Comparison of ENCODE assay signal across 23 cellular contexts in the genomic region with DNA sequence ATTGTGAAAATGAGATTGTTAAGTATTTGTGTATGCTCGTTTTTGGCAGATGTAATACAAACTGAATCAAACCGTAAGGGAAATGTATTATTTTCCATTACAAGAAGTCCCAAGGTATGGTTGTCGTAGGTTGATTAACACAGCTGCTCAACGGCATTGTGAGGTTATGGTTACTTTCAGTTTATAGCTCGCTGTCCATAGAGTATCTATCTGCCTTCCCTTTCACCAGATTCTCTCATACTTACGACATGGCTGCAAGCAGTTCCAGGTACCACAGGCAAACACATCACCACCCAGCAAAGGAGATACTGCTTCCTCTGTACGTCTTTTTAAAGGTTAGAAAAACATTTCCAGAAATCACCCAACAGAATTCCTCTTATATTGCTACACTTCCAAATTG.
"Had no signal": no experiment of that assay in that cellular context is flagged by ENCODE, and none has a peak within 500 bp of the region (broad histone marks: within the 10 kb centered on the region; RNA-seq: fewer than 3 reads in every experiment).

No MANE protein-coding gene starts in this region.

- H3K27ac ChIP-seq: cardiac muscle cell, epithelial cell of prostate, hepatocyte, lower lobe of right lung, right lobe of liver, skin epidermis, stomach, suprapubic skin, tibial nerve had no signal

- H3K4me2 ChIP-seq: hepatocyte had no signal

- H3K4me1 ChIP-seq: lower lobe of right lung, right lobe of liver, stomach, suprapubic skin, tibial nerve had no signal

- H3K36me3 ChIP-seq: cardiac muscle cell, lower lobe of right lung, right lobe of liver, stomach, suprapubic skin, tibial nerve had no signal

- H3K9me3 ChIP-seq: lower lobe of right lung, mucosa of descending colon, right lobe of liver, stomach, suprapubic skin, tibial nerve had no signal

- H3K27me3 ChIP-seq: cardiac muscle cell, hepatocyte, right lobe of liver, stomach, suprapubic skin, tibial nerve had no signal

- DNase-seq: activated CD4-positive, alpha-beta T cell treated with anti-CD3 and anti-CD28 coated beads for 1 hour; activated CD4-positive, alpha-beta T cell treated with anti-CD3 and anti-CD28 coated beads, Interleukin-2, amount 50 U/mL, for 1 hour; activated CD8-positive, alpha-beta T cell treated with anti-CD3 and anti-CD28 coated beads, Interleukin-2, amount 10 ng/mL, durations not matched to agents 7 days and 5 days; activated gamma-delta T cell; activated naive CD4-positive, alpha-beta T cell treated with anti-CD3 and anti-CD28 coated beads, Interleukin-2, amount 50 U/mL, for 16 hours; activated naive CD8-positive, alpha-beta T cell treated with anti-CD3 and anti-CD28 coated beads, Interleukin-2, amount 50 U/mL, for 24 hours; cortex of kidney; foreskin melanocyte; immature natural killer cell; lower lobe of right lung; mesendoderm; mucosa of descending colon; occipital lobe; posterior cingulate gyrus; right lobe of liver; stimulated activated CD4-positive, alpha-beta T cell treated with anti-CD3 and anti-CD28 coated beads, Interleukin-2, amount 100 ng/mL, for 24 hours; stomach had no signal

- H2AFZ ChIP-seq: hepatocyte had no signal

- H3K4me3 ChIP-seq: cardiac muscle cell, hepatocyte, lower lobe of right lung, mucosa of descending colon, right lobe of liver, skin epidermis, stomach, suprapubic skin, tibial nerve had no signal
